15 cellular contexts compared by ENCODE assay signal in the genomic region with DNA sequence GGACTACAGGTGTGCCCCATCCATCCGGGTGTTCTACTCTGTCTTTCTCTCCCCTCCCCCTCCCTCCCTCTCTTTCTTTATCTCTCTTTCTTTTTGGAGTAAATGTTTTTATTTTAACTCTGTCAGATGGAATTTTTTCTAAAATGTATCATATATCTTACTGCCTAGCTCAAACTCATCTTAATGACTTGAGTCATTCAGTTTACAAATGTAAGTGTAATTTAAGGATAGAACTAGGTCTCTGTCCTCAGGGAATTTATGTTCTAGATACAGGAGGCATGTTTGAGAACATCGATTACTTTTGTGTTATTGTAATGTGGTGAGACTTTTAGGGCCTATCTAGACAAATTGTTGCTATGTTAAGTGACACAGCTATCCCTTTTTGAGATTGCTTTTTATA. TPM values are rescaled to one million over a fixed set of nuclear protein-coding genes. Genes with fewer than 3 reads are reported as not detected.
DNase-seq lines count a peak whose midpoint lies in the region; ATAC-seq, FAIRE-seq and TF ChIP-seq lines count a peak whose summit lies in the region.
"Had no signal": no experiment of that assay in that cellular context is flagged by ENCODE, and none has a peak within 500 bp of the region (broad histone marks: within the 10 kb centered on the region; RNA-seq: fewer than 3 reads in every experiment).

No MANE protein-coding gene starts in this region.

- H3K36me3 Mint-ChIP-seq in effector memory CD8-positive, alpha-beta T cell (ENCODE audit: insufficient read depth), result peaks cover 13% of the 10 kb centered on the region
- H3K36me3 Mint-ChIP-seq: stimulated activated memory B cell treated with anti-CD40 and anti-IgM and Interleukin-4, amounts not matched to agents 10 μg/mL and 1 μg/mL and 100 μg/mL, for 72 hours had no signal

- H3K4me3 ChIP-seq in NB4 (ENCODE audit: low read depth, low read length), result peak overlapping the region; percentile 10
- H3K4me3 ChIP-seq in osteoblast (ENCODE audit: insufficient read depth, low read length), result peak overlapping the region; percentile 54
- H3K4me3 ChIP-seq: tibial artery had no signal

- FAIRE-seq in H54 (lab: Jason Lieb, UNC), result no peak

- no peak for TF ChIP-seq CTCF in NB4 (IDR thresholded peaks at IDR 0.05; ENCODE audit: low read depth, low read length)
- TF ChIP-seq CTCF in osteoblast (IDR thresholded peaks at IDR 0.05; ENCODE audit: extremely low read depth, low read depth, low read length), result no peak

- no peak overlapping the region for H3K4me3 Mint-ChIP-seq in effector memory CD8-positive, alpha-beta T cell
- H3K4me3 Mint-ChIP-seq: stimulated activated memory B cell treated with anti-CD40 and anti-IgM and Interleukin-4, amounts not matched to agents 10 μg/mL and 1 μg/mL and 100 μg/mL, for 72 hours had no signal

- H3K4me1 ChIP-seq in osteoblast (ENCODE audit: insufficient read depth, low read length), result peaks cover 69% of the 10 kb centered on the region

- TF ChIP-seq POLR2A in NB4 (IDR thresholded peaks at IDR 0.05; ENCODE audit: extremely low read depth, insufficient read length) (no peak), H54 (IDR thresholded peaks at IDR 0.05; ENCODE audit: low read depth, low read length) (no peak)

- peaks cover 78% of the 10 kb centered on the region for H3K79me2 ChIP-seq in osteoblast (ENCODE audit: insufficient read depth, low read length)

- no peaks in the 10 kb centered on the region for H3K27me3 ChIP-seq in osteoblast (ENCODE audit: insufficient read depth, low read length)
- H3K27me3 ChIP-seq: brain microvascular endothelial cell, tibial artery had no signal

- no peaks in the 10 kb centered on the region for H3K9me3 ChIP-seq in osteoblast (ENCODE audit: low read depth, low read length)
- H3K9me3 ChIP-seq: tibial artery had no signal

- H3K27ac Mint-ChIP-seq in effector memory CD8-positive, alpha-beta T cell, result peak overlapping the region; percentile 1 to 38
- H3K27ac Mint-ChIP-seq: stimulated activated memory B cell treated with anti-CD40 and anti-IgM and Interleukin-4, amounts not matched to agents 10 μg/mL and 1 μg/mL and 100 μg/mL, for 72 hours had no signal

- peaks cover 34 to 52% of the 10 kb centered on the region in 2 donors for H3K4me1 Mint-ChIP-seq in effector memory CD8-positive, alpha-beta T cell (ENCODE audit: low read depth in 2 of 2)

- ATAC-seq in effector memory CD8-positive, alpha-beta T cell (replicated peaks), result no peak
- ATAC-seq in GM21619 (IDR thresholded peaks at IDR 0.05; ENCODE audit: unreplicated experiment) (no peak), HG02588 (IDR thresholded peaks at IDR 0.05; ENCODE audit: unreplicated experiment) (no peak)
- ATAC-seq: esophagus mucosa; stimulated activated memory B cell treated with anti-CD40 and anti-IgM and Interleukin-4, amounts not matched to agents 10 μg/mL and 1 μg/mL and 100 μg/mL, for 72 hours had no signal

- H3K4me2 ChIP-seq in osteoblast (ENCODE audit: insufficient read depth, low read length), result peak overlapping the region; percentile 73

- peaks cover 0 to 2% of the 10 kb centered on the region in 2 donors for H3K9me3 Mint-ChIP-seq in effector memory CD8-positive, alpha-beta T cell
- H3K9me3 Mint-ChIP-seq: stimulated activated memory B cell treated with anti-CD40 and anti-IgM and Interleukin-4, amounts not matched to agents 10 μg/mL and 1 μg/mL and 100 μg/mL, for 72 hours had no signal

- DNase-seq in ELR (ENCODE audit: low read depth) (peak; percentile 36), NB4 (ENCODE audit: low read depth) (no peak), osteoblast (ENCODE audit: insufficient read length, low spot score, missing footprints) (peak; percentile 25), GOT3 (lab: John Stamatoyannopoulos, UW) (no peak), H54 (ENCODE audit: insufficient read length, low spot score) (no peak)
- DNase-seq in effector memory CD8-positive, alpha-beta T cell, result no peak
- DNase-seq: activated naive CD4-positive, alpha-beta T cell; brain microvascular endothelial cell; NCI-H1092; RPMI8226; tibial artery had no signal

- H3K27ac ChIP-seq in osteoblast (ENCODE audit: low read depth, low read length), result peak overlapping the region; percentile 63
- H3K27ac ChIP-seq: brain microvascular endothelial cell, tibial artery had no signal

- no peaks in the 10 kb centered on the region for H3K36me3 ChIP-seq in osteoblast (ENCODE audit: insufficient read depth, low read length)
- H3K36me3 ChIP-seq: tibial artery had no signal

- H2AFZ ChIP-seq in osteoblast (ENCODE audit: low read length), result no peak overlapping the region

- no peaks in the 10 kb centered on the region for H3K27me3 Mint-ChIP-seq in effector memory CD8-positive, alpha-beta T cell
- H3K27me3 Mint-ChIP-seq: stimulated activated memory B cell treated with anti-CD40 and anti-IgM and Interleukin-4, amounts not matched to agents 10 μg/mL and 1 μg/mL and 100 μg/mL, for 72 hours had no signal

- peaks cover 16% of the 10 kb centered on the region for H4K20me1 ChIP-seq in osteoblast (ENCODE audit: insufficient read depth, low read length)

RNA-seq across cellular contexts. Expression of a gene that starts 3.5 kb away (rescaled TPM):
- total RNA-seq in osteoblast, result 64.4 and 64.5 TPM in 2 replicates

Comparison
In these comparisons a context has a peak if more than half of its experiments do, and no peak if none do; other contexts are left out.
1. DNase-seq: peak in ELR (single experiment) and osteoblast (single experiment); none in NB4 (single experiment), effector memory CD8-positive, alpha-beta T cell (0 of 3), GOT3 (single experiment) and H54 (single experiment).